1 cellular context compared by ENCODE assay signal in genomic region chr12:77345336-77345735, GRCh38.
TF ChIP-seq lines count a peak whose summit lies in the region.

No MANE protein-coding gene starts in this region.

TF ChIP-seq in SK-N-SH, 30 proteins besides CTCF, POLR2A, EP300 and RAD21 (continued from another document):
- no peak for TF ChIP-seq ZBTB33 (IDR thresholded peaks at IDR 0.05; ENCODE audit: borderline replicate concordance, low read depth)
- TF ChIP-seq REST (IDR thresholded peaks at IDR 0.05; ENCODE audit: low read depth, low read length): no peak
- TF ChIP-seq MXI1 (IDR thresholded peaks at IDR 0.05; ENCODE audit: low read depth, low read length): no peak
